19 cellular contexts compared by ENCODE assay signal in the genomic region with DNA sequence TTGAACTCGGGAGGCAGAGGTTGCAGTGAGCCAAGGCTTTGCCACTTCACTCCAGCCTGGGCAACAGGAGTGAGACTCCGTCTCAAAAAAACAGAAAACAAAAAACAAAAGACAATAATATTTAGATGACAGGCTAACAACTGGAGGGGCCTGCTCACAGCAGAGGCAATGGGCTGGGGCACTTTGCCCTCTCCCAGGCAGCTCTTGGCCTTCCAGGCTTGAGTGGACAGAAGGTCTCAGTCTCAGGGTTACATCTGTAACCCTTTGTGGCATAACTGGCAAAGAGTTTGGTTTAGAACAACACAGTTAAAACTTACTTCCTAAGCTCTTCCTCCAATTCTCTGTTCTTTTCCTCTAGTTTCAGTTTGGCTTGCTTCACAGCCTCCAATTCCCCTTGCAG.
DNase-seq lines count a peak whose midpoint lies in the region; ATAC-seq, FAIRE-seq and TF ChIP-seq lines count a peak whose summit lies in the region.
"Had no signal": no experiment of that assay in that cellular context is flagged by ENCODE, and none has a peak within 500 bp of the region (broad histone marks: within the 10 kb centered on the region; RNA-seq: fewer than 3 reads in every experiment).

No MANE protein-coding gene starts in this region.

- no peak for DNase-seq in CD4-positive, alpha-beta memory T cell
- no peak for DNase-seq in activated T-helper 1 cell treated with anti-CD3 and anti-CD28 coated beads, Interleukin-12 subunit alpha, Interleukin-12 subunit beta, Interleukin-2, Interleukin-4 antibody, amounts not matched to agents 30 ng/mL and 10 ng/mL and 1 ng/mL, durations not matched to agents 14 hours and 24 hours and 36 hours (ENCODE audit: low spot score)
- DNase-seq in HepG2 (ENCODE audit: low spot score) (no peak), inferior parietal cortex (ENCODE audit: extremely low spot score) (no peak), NCI-H2107 (lab: John Stamatoyannopoulos, UW) (no peak)
- DNase-seq in stimulated activated effector memory CD8-positive, alpha-beta T cell treated with anti-CD3 and anti-CD28 coated beads, Interleukin-12 subunit alpha, Interleukin-12 subunit beta, amount 100 ng/mL, for 72 hours (ENCODE audit: low spot score in 2 of 2): no peak
- DNase-seq: AML-193, DMS79 treated with DMSO at 0.1 percent for 48 hours, H7, MM.1S, NCI-H1105 treated with DMSO at 0.1 percent for 48 hours, NCI-H187 treated with DMSO at 0.1 percent for 48 hours, NCI-H2171, NCI-H774, PC-9 had no signal

- POLR2A ChIA-PET in CD4-positive, alpha-beta memory T cell (lab: Charles Lee; ENCODE audit: partially characterized antibody): no interaction called here
- POLR2A ChIA-PET in HepG2 (lab: Yijun Ruan, JAX): interaction anchor here (1.1 kb wide), 1 partner anchor 147 kb away, joined by 4 read pairs; a partner anchor contains a TSS

- intact Hi-C loops in CD4-positive, alpha-beta memory T cell (cut with micrococcal nuclease): no loop called here
- intact Hi-C loops in activated T-helper 1 cell treated with anti-CD3 and anti-CD28 coated beads, Interleukin-12 subunit alpha, Interleukin-12 subunit beta, Interleukin-2, Interleukin-4 antibody, amounts not matched to agents 30 ng/mL and 10 ng/mL and 1 ng/mL, durations not matched to agents 14 hours and 24 hours and 36 hours (cut with micrococcal nuclease): no loop called here
- intact Hi-C loops in HepG2 (cut with micrococcal nuclease; ENCODE audit: unreplicated experiment): loop anchor here (5.0 kb wide), 1 partner anchor 1508 kb away; a partner anchor contains a TSS

- H2AFZ ChIP-seq in HepG2 (ENCODE audit: low read length): no peak overlapping the region
- H2AFZ ChIP-seq: PC-9 had no signal

- H3K27me3 Mint-ChIP-seq in CD4-positive, alpha-beta memory T cell: no peaks in the 10 kb centered on the region
- no peaks in the 10 kb centered on the region for H3K27me3 Mint-ChIP-seq in activated T-helper 1 cell treated with anti-CD3 and anti-CD28 coated beads, Interleukin-12 subunit alpha, Interleukin-12 subunit beta, Interleukin-2, Interleukin-4 antibody, amounts not matched to agents 30 ng/mL and 10 ng/mL and 1 ng/mL, durations not matched to agents 14 hours and 24 hours and 36 hours (ENCODE audit: insufficient read depth)

- no peak for TF ChIP-seq EP300 in HepG2 (IDR thresholded peaks at IDR 0.05; ENCODE audit: low read depth in 2 of 2, low read length in 2 of 2)
- no peak for TF ChIP-seq EP300 in HepG2 (CRISPR knock-in tag; IDR thresholded peaks at IDR 0.05; ENCODE audit: borderline replicate concordance)

- peaks cover 0 to 5% (median 2%) of the 10 kb centered on the region in 4 donors for H3K4me1 Mint-ChIP-seq in CD4-positive, alpha-beta memory T cell
- H3K4me1 Mint-ChIP-seq in activated T-helper 1 cell treated with anti-CD3 and anti-CD28 coated beads, Interleukin-12 subunit alpha, Interleukin-12 subunit beta, Interleukin-2, Interleukin-4 antibody, amounts not matched to agents 30 ng/mL and 10 ng/mL and 1 ng/mL, durations not matched to agents 14 hours and 24 hours and 36 hours (ENCODE audit: low read depth): peaks cover 6% of the 10 kb centered on the region
- no peaks in the 10 kb centered on the region for H3K4me1 Mint-ChIP-seq in stimulated activated effector memory CD8-positive, alpha-beta T cell treated with anti-CD3 and anti-CD28 coated beads, Interleukin-12 subunit alpha, Interleukin-12 subunit beta, amount 100 ng/mL, for 72 hours

- TF ChIP-seq POLR2A in HepG2 (IDR thresholded peaks at IDR 0.05; ENCODE audit: insufficient read depth in 1 of 2, low read depth in 2 of 2, low read length in 2 of 2): no peak

- 95% methylated on average over 2 of the region's 2 CpGs for WGBS in HepG2 (ENCODE audit: low lambda C conversion rate)

- peaks cover 24% of the 10 kb centered on the region for H3K36me3 ChIP-seq in CD4-positive, alpha-beta memory T cell (ENCODE audit: insufficient read depth, low read length)
- peaks cover 17 to 39% of the 10 kb centered on the region in 2 experiments for H3K36me3 ChIP-seq in HepG2 (replicated peaks in 1 of 2; ENCODE audit: control insufficient read depth in 1 of 2, insufficient read depth in 2 of 2, low read length in 2 of 2)

- ATAC-seq in HepG2: peak; percentile 40; the same call in 1 of the 3 replicates
- ATAC-seq in stimulated activated effector memory CD8-positive, alpha-beta T cell treated with anti-CD3 and anti-CD28 coated beads, Interleukin-12 subunit alpha, Interleukin-12 subunit beta, amount 100 ng/mL, for 72 hours: no peak
- no peak for ATAC-seq in GM21381 (IDR thresholded peaks at IDR 0.05; ENCODE audit: unreplicated experiment)

- H3K79me2 ChIP-seq in HepG2 (ENCODE audit: insufficient read depth, low read length): no peaks in the 10 kb centered on the region

- H4K20me1 ChIP-seq in HepG2 (ENCODE audit: insufficient read depth, low read length): no peaks in the 10 kb centered on the region

- BruUV-seq in HepG2 (replicated peaks; lab: Mats Ljungman, UMichigan): no TSS peak

- no peak overlapping the region for H3K4me2 ChIP-seq in HepG2 (ENCODE audit: low read depth, low read length)
- H3K4me2 ChIP-seq: PC-9 had no signal

- FAIRE-seq in HepG2 (lab: Jason Lieb, UNC): no peak
- FAIRE-seq: D721Med, GM12891, GM19239 had no signal

- H3K27me3 ChIP-seq in CD4-positive, alpha-beta memory T cell (ENCODE audit: insufficient read depth, low read length): no peaks in the 10 kb centered on the region
- H3K27me3 ChIP-seq in HepG2 (ENCODE audit: control insufficient read depth in 1 of 2, insufficient read depth in 2 of 2, low read length in 2 of 2): no peaks in the 10 kb centered on the region

- in situ Hi-C loops in HepG2 (cut with HindIII; ENCODE audit: extremely low pct_ligation_motif_present, low pct_unique_long_range_greater_than_20kb): loop anchor here (10.0 kb wide), 1 partner anchor 49 kb away; no protein-coding TSS in a partner anchor

- no peak overlapping the region for H3K9ac ChIP-seq in HepG2 (ENCODE audit: insufficient read depth, low read depth, low read length)

- H3K36me3 Mint-ChIP-seq in CD4-positive, alpha-beta memory T cell: peaks cover 33 to 47% of the 10 kb centered on the region in 2 donors
- peaks cover 29% of the 10 kb centered on the region for H3K36me3 Mint-ChIP-seq in activated T-helper 1 cell treated with anti-CD3 and anti-CD28 coated beads, Interleukin-12 subunit alpha, Interleukin-12 subunit beta, Interleukin-2, Interleukin-4 antibody, amounts not matched to agents 30 ng/mL and 10 ng/mL and 1 ng/mL, durations not matched to agents 14 hours and 24 hours and 36 hours (ENCODE audit: low read depth)
- peaks cover 93% of the 10 kb centered on the region for H3K36me3 Mint-ChIP-seq in stimulated activated effector memory CD8-positive, alpha-beta T cell treated with anti-CD3 and anti-CD28 coated beads, Interleukin-12 subunit alpha, Interleukin-12 subunit beta, amount 100 ng/mL, for 72 hours

- H3K4me1 ChIP-seq in CD4-positive, alpha-beta memory T cell (ENCODE audit: insufficient read depth, low read length): no peaks in the 10 kb centered on the region
- peaks cover 17% of the 10 kb centered on the region for H3K4me1 ChIP-seq in HepG2 (ENCODE audit: insufficient read depth, low read length)

- no peak for TF ChIP-seq CTCF in HepG2 (CRISPR knock-in tag; IDR thresholded peaks at IDR 0.05)

- H3K27ac ChIP-seq in CD4-positive, alpha-beta memory T cell (ENCODE audit: low read depth, low read length): no peak overlapping the region
- H3K27ac ChIP-seq in HepG2 (ENCODE audit: extremely low read length, insufficient read depth, low read length): no peak overlapping the region
- H3K27ac ChIP-seq: PC-9 had no signal

- no peak for TF ChIP-seq RAD21 in HepG2 (CRISPR knock-in tag; IDR thresholded peaks at IDR 0.05)

- CTCF ChIA-PET in CD4-positive, alpha-beta memory T cell (lab: Charles Lee; ENCODE audit: partially characterized antibody): interaction anchor here (9.2 kb wide), 1 partner anchor 146 kb away, joined by 161 read pairs; a partner anchor contains a TSS
- CTCF ChIA-PET in HepG2 (lab: Yijun Ruan, JAX; ENCODE audit: low intra/inter-chr PET ratio, low total read pairs): no interaction called here

- no peaks in the 10 kb centered on the region for H3K9me3 ChIP-seq in CD4-positive, alpha-beta memory T cell (ENCODE audit: control insufficient read depth in 1 of 2, low read length in 2 of 2)
- no peaks in the 10 kb centered on the region for H3K9me3 ChIP-seq in HepG2 (ENCODE audit: low read length)

- H3K9me3 Mint-ChIP-seq in CD4-positive, alpha-beta memory T cell: no peaks in the 10 kb centered on the region
- no peaks in the 10 kb centered on the region for H3K9me3 Mint-ChIP-seq in activated T-helper 1 cell treated with anti-CD3 and anti-CD28 coated beads, Interleukin-12 subunit alpha, Interleukin-12 subunit beta, Interleukin-2, Interleukin-4 antibody, amounts not matched to agents 30 ng/mL and 10 ng/mL and 1 ng/mL, durations not matched to agents 14 hours and 24 hours and 36 hours
- no peaks in the 10 kb centered on the region for H3K9me3 Mint-ChIP-seq in stimulated activated effector memory CD8-positive, alpha-beta T cell treated with anti-CD3 and anti-CD28 coated beads, Interleukin-12 subunit alpha, Interleukin-12 subunit beta, amount 100 ng/mL, for 72 hours

- no peak overlapping the region for H3K4me3 ChIP-seq in CD4-positive, alpha-beta memory T cell (ENCODE audit: low read length in 2 of 2)
- H3K4me3 ChIP-seq in HepG2 (replicated peaks in 1 of 3; ENCODE audit: insufficient read depth in 1 of 3, low read depth in 2 of 3, low read length in 3 of 3): no peak overlapping the region
- H3K4me3 ChIP-seq: PC-9 had no signal

- H3K4me3 Mint-ChIP-seq in CD4-positive, alpha-beta memory T cell: no peak overlapping the region
- no peak overlapping the region for H3K4me3 Mint-ChIP-seq in activated T-helper 1 cell treated with anti-CD3 and anti-CD28 coated beads, Interleukin-12 subunit alpha, Interleukin-12 subunit beta, Interleukin-2, Interleukin-4 antibody, amounts not matched to agents 30 ng/mL and 10 ng/mL and 1 ng/mL, durations not matched to agents 14 hours and 24 hours and 36 hours
- no peak overlapping the region for H3K4me3 Mint-ChIP-seq in stimulated activated effector memory CD8-positive, alpha-beta T cell treated with anti-CD3 and anti-CD28 coated beads, Interleukin-12 subunit alpha, Interleukin-12 subunit beta, amount 100 ng/mL, for 72 hours

- H3K27ac Mint-ChIP-seq in CD4-positive, alpha-beta memory T cell: peak overlapping the region in 4 of 7 donors; percentile 7 to 76 (median 13)
- peak overlapping the region; percentile 52 for H3K27ac Mint-ChIP-seq in activated T-helper 1 cell treated with anti-CD3 and anti-CD28 coated beads, Interleukin-12 subunit alpha, Interleukin-12 subunit beta, Interleukin-2, Interleukin-4 antibody, amounts not matched to agents 30 ng/mL and 10 ng/mL and 1 ng/mL, durations not matched to agents 14 hours and 24 hours and 36 hours
- H3K27ac Mint-ChIP-seq in stimulated activated effector memory CD8-positive, alpha-beta T cell treated with anti-CD3 and anti-CD28 coated beads, Interleukin-12 subunit alpha, Interleukin-12 subunit beta, amount 100 ng/mL, for 72 hours: peak overlapping the region; percentile 0

TF ChIP-seq in HepG2, 621 proteins besides CTCF, POLR2A, EP300 and RAD21:
- no peak for TF ChIP-seq SPEN (CRISPR knock-in tag; IDR thresholded peaks at IDR 0.05; ENCODE audit: low read depth)
- TF ChIP-seq ZNF652 (CRISPR knock-in tag; IDR thresholded peaks at IDR 0.05; ENCODE audit: borderline replicate concordance, low read depth): peak; percentile 77
TF ChIP-seq in HepG2: peak in this region for 1.

Comparison
In these comparisons a context has a peak if more than half of its experiments do, and no peak if none do; other contexts are left out.
1. H3K27ac Mint-ChIP-seq: peak in every context shown above with its lines; median percentile 52 in activated T-helper 1 cell treated with anti-CD3 and anti-CD28 coated beads, Interleukin-12 subunit alpha, Interleukin-12 subunit beta, Interleukin-2, Interleukin-4 antibody, amounts not matched to agents 30 ng/mL and 10 ng/mL and 1 ng/mL, durations not matched to agents 14 hours and 24 hours and 36 hours; 13 in CD4-positive, alpha-beta memory T cell; 0 in stimulated activated effector memory CD8-positive, alpha-beta T cell treated with anti-CD3 and anti-CD28 coated beads, Interleukin-12 subunit alpha, Interleukin-12 subunit beta, amount 100 ng/mL, for 72 hours.